10 cellular contexts compared by ENCODE assay signal in genomic region chr10:75335983-75336382, GRCh38.
DNase-seq lines count a peak whose midpoint lies in the region; ATAC-seq lines count a peak whose summit lies in the region.
"Had no signal": no experiment of that assay in that cellular context is flagged by ENCODE, and none has a peak within 500 bp of the region (broad histone marks: within the 10 kb centered on the region; RNA-seq: fewer than 3 reads in every experiment).

No MANE protein-coding gene starts in this region.

- H3K4me1 Mint-ChIP-seq in stimulated activated memory B cell treated with anti-CD40 and anti-IgM and Interleukin-4, amounts not matched to agents 10 μg/mL and 1 μg/mL and 100 μg/mL, for 72 hours, result peaks cover 11% of the 10 kb centered on the region

- H3K4me3 Mint-ChIP-seq in stimulated activated memory B cell treated with anti-CD40 and anti-IgM and Interleukin-4, amounts not matched to agents 10 μg/mL and 1 μg/mL and 100 μg/mL, for 72 hours, result no peak overlapping the region

- peaks cover 8% of the 10 kb centered on the region for H3K36me3 Mint-ChIP-seq in stimulated activated memory B cell treated with anti-CD40 and anti-IgM and Interleukin-4, amounts not matched to agents 10 μg/mL and 1 μg/mL and 100 μg/mL, for 72 hours

- ATAC-seq in GM19035 (IDR thresholded peaks at IDR 0.05; ENCODE audit: unreplicated experiment) (peak; percentile 80), HG02623 (IDR thresholded peaks at IDR 0.05; ENCODE audit: unreplicated experiment) (peak; percentile 79), HG03520 (IDR thresholded peaks at IDR 0.05; ENCODE audit: unreplicated experiment) (peak; percentile 98), left colon (no peak)
- ATAC-seq in stimulated activated memory B cell treated with anti-CD40 and anti-IgM and Interleukin-4, amounts not matched to agents 10 μg/mL and 1 μg/mL and 100 μg/mL, for 72 hours, result peak; percentile 74
- ATAC-seq: esophagus mucosa had no signal

- H3K27ac Mint-ChIP-seq in stimulated activated memory B cell treated with anti-CD40 and anti-IgM and Interleukin-4, amounts not matched to agents 10 μg/mL and 1 μg/mL and 100 μg/mL, for 72 hours, result peak overlapping the region; percentile 28

- H3K27me3 Mint-ChIP-seq in stimulated activated memory B cell treated with anti-CD40 and anti-IgM and Interleukin-4, amounts not matched to agents 10 μg/mL and 1 μg/mL and 100 μg/mL, for 72 hours, result peaks cover 20% of the 10 kb centered on the region

- peaks cover 16% of the 10 kb centered on the region for H3K9me3 Mint-ChIP-seq in stimulated activated memory B cell treated with anti-CD40 and anti-IgM and Interleukin-4, amounts not matched to agents 10 μg/mL and 1 μg/mL and 100 μg/mL, for 72 hours

- intact Hi-C loops in left colon (cut with DNase I, micrococcal nuclease), result no loop called here

- DNase-seq in GM03348 (ENCODE audit: low spot score) (no peak), left colon (no peak), NCI-H2196 (lab: John Stamatoyannopoulos, UW; ENCODE audit: unreplicated experiment) (no peak)
- DNase-seq: NCI-H146, WERI-Rb-1 had no signal
